ENCODE assay signal across 20 cellular contexts in the genomic region with DNA sequence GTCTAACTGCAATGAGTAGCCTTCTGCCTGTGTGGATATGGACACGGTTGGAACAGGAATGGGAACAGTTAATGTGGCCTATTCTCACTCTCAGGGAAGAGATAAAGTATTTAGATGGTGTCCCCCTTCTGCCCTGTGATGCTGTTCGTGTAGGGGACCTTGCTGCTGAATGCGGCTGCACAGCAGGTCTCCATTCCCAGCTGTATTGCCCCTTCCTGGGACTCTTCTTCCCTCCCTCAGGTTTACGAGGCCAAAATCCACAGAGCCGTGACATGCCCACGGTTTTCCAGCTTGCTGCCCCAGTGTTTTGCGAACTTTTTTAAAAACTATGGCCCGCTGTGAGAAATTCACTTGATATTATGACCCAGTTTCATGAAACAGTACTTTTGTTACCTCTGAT. TPM values are rescaled to one million over a fixed set of nuclear protein-coding genes. Genes with fewer than 3 reads are reported as not detected.
DNase-seq lines count a peak whose midpoint lies in the region; ATAC-seq and TF ChIP-seq lines count a peak whose summit lies in the region.
"Had no signal": no experiment of that assay in that cellular context is flagged by ENCODE, and none has a peak within 500 bp of the region (broad histone marks: within the 10 kb centered on the region; RNA-seq: fewer than 3 reads in every experiment).

No MANE protein-coding gene starts in this region.

- H2BK5ac ChIP-seq in IMR-90 (ENCODE audit: low read depth, low read length, poor library complexity, severe bottlenecking), result no peak overlapping the region

- dilution Hi-C loops in IMR-90 (cut with HindIII; ENCODE audit: low sequenced_read_pairs, unreplicated experiment), result no loop called here

- intact Hi-C loops in IMR-90 (cut with micrococcal nuclease) (no loop called here), posterior cingulate gyrus (cut with DNase I) (no loop called here)

- no peak for DNase-seq in IMR-90
- no peak for DNase-seq in T-helper 17 cell
- DNase-seq in endodermal cell, result no peak
- DNase-seq in osteocyte (ENCODE audit: extremely low spot score, unreplicated experiment), result no peak
- DNase-seq in posterior cingulate gyrus, result no peak
- DNase-seq in NCI-H446 treated with DMSO at 0.1 percent for 48 hours (lab: John Stamatoyannopoulos, UW), result no peak
- DNase-seq in tibial nerve (ENCODE audit: low spot score in 2 of 2), result no peak
- DNase-seq: CD4-positive, alpha-beta T cell; DMS153; GDM1; NCI-H1105; NCI-H1694; NCI-H2081 treated with DMSO at 0.1 percent for 48 hours; NCI-H510A; NCI-H774; PC-3; RPMI8226; SIG-M5 had no signal

- peaks cover 21% of the 10 kb centered on the region in 2 experiments for H3K79me1 ChIP-seq in IMR-90 (ENCODE audit: low read depth in 1 of 2, low read length in 2 of 2)

- H3K4me1 ChIP-seq in IMR-90 (ENCODE audit: control insufficient read depth, insufficient read depth, low read length) (peaks cover 5% of the 10 kb centered on the region), endodermal cell (ENCODE audit: control insufficient read depth, insufficient read depth, low read length) (no peaks in the 10 kb centered on the region), tibial nerve (peaks cover 0 to 9% (median 0%) of the 10 kb centered on the region in 4 donors)

- TF ChIP-seq POLR2A in IMR-90 (IDR thresholded peaks at IDR 0.05; ENCODE audit: low read depth, low read length) (no peak), tibial nerve (IDR thresholded peaks at IDR 0.05) (no peak)

- H2AK9ac ChIP-seq in IMR-90 (replicated peaks; ENCODE audit: low read depth, low read length, poor library complexity), result no peak overlapping the region

- no peak overlapping the region for H2AFZ ChIP-seq in IMR-90 (replicated peaks; ENCODE audit: low read length, poor library complexity)

- no peak for TF ChIP-seq CTCF in IMR-90 (conservative IDR thresholded peaks at IDR 0.05; ENCODE audit: low read depth, low read length)
- TF ChIP-seq CTCF in endodermal cell (conservative IDR thresholded peaks at IDR 0.05), result no peak
- TF ChIP-seq CTCF in osteocyte (IDR thresholded peaks at IDR 0.05), result no peak
- TF ChIP-seq CTCF in tibial nerve (IDR thresholded peaks at IDR 0.05), result no peak

- no peaks in the 10 kb centered on the region for H3K9me3 Mint-ChIP-seq in endodermal cell
- H3K9me3 Mint-ChIP-seq in osteocyte (ENCODE audit: unreplicated experiment), result no peaks in the 10 kb centered on the region
- H3K9me3 Mint-ChIP-seq: CD4-positive, alpha-beta T cell had no signal

- ATAC-seq in IMR-90 (ENCODE audit: low read depth) (no peak), T-helper 17 cell (no peak)
- ATAC-seq: A549, PC-3 had no signal

- H3K36me3 Mint-ChIP-seq in T-helper 17 cell (ENCODE audit: low read depth), result no peaks in the 10 kb centered on the region
- H3K36me3 Mint-ChIP-seq in endodermal cell (ENCODE audit: low read depth), result peaks cover 6% of the 10 kb centered on the region
- peaks cover 15% of the 10 kb centered on the region for H3K36me3 Mint-ChIP-seq in osteocyte (ENCODE audit: unreplicated experiment)

- H2BK120ac ChIP-seq in IMR-90 (ENCODE audit: low read depth, low read length), result no peak overlapping the region

- H3K4ac ChIP-seq in IMR-90 (ENCODE audit: low read depth, low read length), result no peak overlapping the region

- H3K23ac ChIP-seq in IMR-90 (ENCODE audit: low read depth, low read length), result no peak overlapping the region

- H3K36me3 ChIP-seq in IMR-90 (ENCODE audit: control insufficient read depth, insufficient read depth, low read length) (peaks cover 3% of the 10 kb centered on the region; the same call in 1 of the 2 replicates), endodermal cell (ENCODE audit: control insufficient read depth, insufficient read depth, low read length) (peaks cover 38% of the 10 kb centered on the region), tibial nerve (no peaks in the 10 kb centered on the region)

- H3K4me3 Mint-ChIP-seq in T-helper 17 cell (peak overlapping the region; percentile 36), endodermal cell (no peak overlapping the region), osteocyte (ENCODE audit: unreplicated experiment) (no peak overlapping the region)
- H3K4me3 Mint-ChIP-seq: CD4-positive, alpha-beta T cell had no signal

- no peaks in the 10 kb centered on the region for H3K9me3 ChIP-seq in IMR-90 (ENCODE audit: control insufficient read depth, insufficient read depth, low read length)
- no peaks in the 10 kb centered on the region for H3K9me3 ChIP-seq in T-helper 17 cell (ENCODE audit: control insufficient read depth, low read length, poor library complexity, severe bottlenecking)
- H3K9me3 ChIP-seq in endodermal cell (ENCODE audit: control insufficient read depth, low read length), result no peaks in the 10 kb centered on the region
- H3K9me3 ChIP-seq in tibial nerve, result no peaks in the 10 kb centered on the region
- H3K9me3 ChIP-seq: A549 had no signal

- no peak overlapping the region for H3K14ac ChIP-seq in IMR-90 (replicated peaks; ENCODE audit: low read depth, low read length)

- peaks cover 10% of the 10 kb centered on the region for H3K9me1 ChIP-seq in IMR-90 (ENCODE audit: insufficient read depth, low read length)

- no peak overlapping the region; a peak in 1 of 4 replicates for H4K8ac ChIP-seq in IMR-90 (ENCODE audit: low read depth in 2 of 2, low read length in 2 of 2)

- no peak overlapping the region for H4K91ac ChIP-seq in IMR-90 (ENCODE audit: insufficient read depth, low read depth, low read length)

- in situ Hi-C loops in IMR-90 (cut with MboI; ENCODE audit: low sequenced_read_pairs), result no loop called here

- POLR2A ChIA-PET in IMR-90 (lab: Charles Lee; ENCODE audit: unreplicated experiment), result no interaction called here

- no peak overlapping the region for H3K56ac ChIP-seq in IMR-90 (ENCODE audit: extremely low read depth, insufficient read depth, low read length)

- no peak overlapping the region; the same call in 1 of the 2 replicates for H3K18ac ChIP-seq in IMR-90 (ENCODE audit: low read depth, low read length)

- H3K27ac Mint-ChIP-seq in T-helper 17 cell (no peak overlapping the region), endodermal cell (peak overlapping the region; percentile 53), osteocyte (ENCODE audit: unreplicated experiment) (peak overlapping the region; percentile 35)
- H3K27ac Mint-ChIP-seq: CD4-positive, alpha-beta T cell had no signal

- CTCF ChIA-PET in IMR-90 (lab: Yijun Ruan, JAX), result interaction anchor here (0.5 to 1.0 kb wide), 2 partner anchors 15 to 251 kb away, joined by 3 to 4 read pairs; no protein-coding TSS in a partner anchor

- no peak overlapping the region for H2BK20ac ChIP-seq in IMR-90 (ENCODE audit: low read depth, low read length)

- H3K4me1 Mint-ChIP-seq in T-helper 17 cell (peaks cover 10% of the 10 kb centered on the region), endodermal cell (peaks cover 18% of the 10 kb centered on the region), osteocyte (ENCODE audit: unreplicated experiment) (peaks cover 35% of the 10 kb centered on the region)

- no peak overlapping the region for H3K27ac ChIP-seq in IMR-90 (ENCODE audit: insufficient read depth, low read length)
- H3K27ac ChIP-seq in endodermal cell (ENCODE audit: low read depth, low read length), result no peak overlapping the region
- H3K27ac ChIP-seq in tibial nerve, result no peak overlapping the region
- H3K27ac ChIP-seq: A549, HL-60 had no signal

- H4K20me1 ChIP-seq in IMR-90 (ENCODE audit: insufficient read depth, low read length), result peaks cover 5% of the 10 kb centered on the region; the same call in 1 of the 2 replicates

- no peaks in the 10 kb centered on the region for H3K27me3 ChIP-seq in IMR-90 (ENCODE audit: control insufficient read depth, insufficient read depth, low read length)
- no peaks in the 10 kb centered on the region for H3K27me3 ChIP-seq in endodermal cell (ENCODE audit: control insufficient read depth, insufficient read depth, low read length, poor library complexity, severe bottlenecking)
- no peaks in the 10 kb centered on the region for H3K27me3 ChIP-seq in tibial nerve

- no peak overlapping the region for H4K5ac ChIP-seq in IMR-90 (ENCODE audit: low read depth, low read length)

- no CpG with 5 or more reads among the region's 8 CpGs for WGBS in IMR-90 (ENCODE audit: extremely low coverage in 2 of 2, insufficient read length in 1 of 2), 2 experiments
- 67 to 85% methylated on average over 8 of the region's 8 CpGs for WGBS in endodermal cell (ENCODE audit: insufficient coverage in 1 of 2, insufficient read length in 1 of 2), 2 experiments
- WGBS in tibial nerve, 2 donors, result 86 to 90% methylated on average over 8 of the region's 8 CpGs

- H2AK5ac ChIP-seq in IMR-90 (ENCODE audit: low read depth, low read length), result no peak overlapping the region

- no peak overlapping the region for H3K9ac ChIP-seq in IMR-90 (ENCODE audit: low read depth, low read length)
- no peak overlapping the region for H3K9ac ChIP-seq in endodermal cell (ENCODE audit: extremely low read depth, low read length, poor library complexity, severe bottlenecking)

- no peak overlapping the region for H3K4me2 ChIP-seq in IMR-90 (ENCODE audit: low read depth, low read length)
- H3K4me2 ChIP-seq: A549 had no signal

- no peaks in the 10 kb centered on the region for H3K27me3 Mint-ChIP-seq in T-helper 17 cell
- no peaks in the 10 kb centered on the region for H3K27me3 Mint-ChIP-seq in endodermal cell (ENCODE audit: insufficient read depth)
- H3K27me3 Mint-ChIP-seq in osteocyte (ENCODE audit: unreplicated experiment), result no peaks in the 10 kb centered on the region
- H3K27me3 Mint-ChIP-seq: CD4-positive, alpha-beta T cell had no signal

- TF ChIP-seq RAD21 in IMR-90 (IDR thresholded peaks at IDR 0.05; ENCODE audit: low read length), result no peak

- H3K4me3 ChIP-seq in IMR-90 (ENCODE audit: insufficient read depth, low read depth, low read length) (no peak overlapping the region), endodermal cell (ENCODE audit: low read length) (no peak overlapping the region), tibial nerve (no peak overlapping the region)
- H3K4me3 ChIP-seq: A549 had no signal

- BruUV-seq in IMR-90 (replicated peaks; lab: Mats Ljungman, UMichigan), result no TSS peak

- no peak for TF ChIP-seq EP300 in tibial nerve (IDR thresholded peaks at IDR 0.05)

- H2BK15ac ChIP-seq in IMR-90 (ENCODE audit: low read depth, low read length), result 0 out of 3 replicates have a peak overlapping the region, but pooled peaks have one; percentile 8

RNA-seq across cellular contexts. Expression of a gene that starts 50.3 kb away (rescaled TPM):
- 28.3 and 30.0 TPM in 2 replicates for total RNA-seq in IMR-90 (2012; rRNA removed)
- 9.2 and 11.4 TPM in 2 replicates for polyA plus RNA-seq in IMR-90 (2012; rRNA removed)
- polyA plus RNA-seq in IMR-90 (2012; cell fraction: cytosol; rRNA removed), result 3.2 and 4.7 TPM in 2 replicates
- polyA plus RNA-seq in IMR-90 (2012; cell fraction: nucleus; rRNA removed; ENCODE audit: low replicate concordance), result 2.4 and 9.8 TPM in 2 replicates
- total RNA-seq in T-helper 17 cell, result 10 to 100 TPM; 13.2 to 20.4 TPM
- total RNA-seq in endodermal cell, result 10 to 100 TPM; 21.4 to 26.0 TPM
- 8.6 TPM for polyA plus RNA-seq in endodermal cell (2013, experiment 1 of 2)
- polyA plus RNA-seq in endodermal cell (2013, experiment 2 of 2), result 11.0 TPM
- total RNA-seq in osteocyte, result 44.4 and 46.0 TPM in 2 replicates
- 10 to 100 TPM; 17.7 to 29.4 (median 23.5) TPM for total RNA-seq in tibial nerve

RNA-seq across cellular contexts. Expression of a gene that starts 55.9 kb away (rescaled TPM):
- total RNA-seq in IMR-90 (2012; rRNA removed), result 16.0 and 33.9 TPM in 2 replicates
- 12.7 and 14.5 TPM in 2 replicates for polyA plus RNA-seq in IMR-90 (2012; rRNA removed)
- 1.5 and 2.1 TPM in 2 replicates for polyA plus RNA-seq in IMR-90 (2012; cell fraction: cytosol; rRNA removed)
- polyA plus RNA-seq in IMR-90 (2012; cell fraction: nucleus; rRNA removed; ENCODE audit: low replicate concordance), result 0.60 and 8.5 TPM in 2 replicates
- 10 to 100 TPM; 41.9 to 50.0 TPM for total RNA-seq in T-helper 17 cell
- 10 to 100 TPM; 33.8 to 41.6 TPM for total RNA-seq in endodermal cell
- 25.9 TPM for polyA plus RNA-seq in endodermal cell (2013, experiment 1 of 2)
- polyA plus RNA-seq in endodermal cell (2013, experiment 2 of 2), result 26.2 TPM
- total RNA-seq in osteocyte, result 45.8 and 54.0 TPM in 2 replicates
- total RNA-seq in tibial nerve, result 10 to 100 TPM; 30.3 to 44.1 (median 33.3) TPM
